Comparison of ENCODE assay signal across 2 cellular contexts in the genomic region with DNA sequence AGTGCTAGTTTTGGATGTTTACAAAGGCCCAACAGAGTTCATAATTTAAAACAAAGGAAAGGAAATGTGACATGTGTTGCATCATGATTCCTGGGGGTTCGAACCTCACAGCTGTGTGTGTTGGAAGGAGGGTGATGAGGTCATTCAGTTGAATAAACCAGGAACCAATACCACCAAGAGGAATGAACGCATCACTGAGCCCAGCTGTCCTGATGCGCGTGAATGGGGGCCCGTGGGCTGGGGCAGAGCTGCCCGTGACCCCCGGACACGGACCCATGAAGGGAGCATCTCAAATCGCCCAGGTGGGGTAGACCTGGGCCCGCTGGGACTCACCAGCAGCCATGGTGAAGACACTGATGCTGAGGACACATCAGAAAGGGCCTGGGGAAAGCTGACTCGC.
TF ChIP-seq lines count a peak whose summit lies in the region.

No MANE protein-coding gene starts in this region.

TF ChIP-seq in HepG2, 621 proteins besides CTCF, POLR2A, EP300 and RAD21:
- peak; percentile 63 for TF ChIP-seq ATF7 (IDR thresholded peaks at IDR 0.05)
- TF ChIP-seq ATF7 (CRISPR knock-in tag; IDR thresholded peaks at IDR 0.05), result no peak
- no peak for TF ChIP-seq TP53 (CRISPR knock-in tag; conservative IDR thresholded peaks at IDR 0.05)

TF ChIP-seq in K562, 482 proteins besides CTCF, POLR2A, EP300 and RAD21:
- TF ChIP-seq CEBPG (CRISPR knock-in tag; IDR thresholded peaks at IDR 0.05) (peak; percentile 51), CEBPG (tag; conservative IDR thresholded peaks at IDR 0.05 in 1 of 2, IDR thresholded peaks at IDR 0.05 in 1 of 2) (peak in 1 of 2 experiments; percentile 78; a peak in 2 of 4 replicates), ATF3 (IDR thresholded peaks at IDR 0.05) (peak; percentile 78), ATF3 (CRISPR knock-in tag; conservative IDR thresholded peaks at IDR 0.05) (no peak)
- TF ChIP-seq, protein P1, sequence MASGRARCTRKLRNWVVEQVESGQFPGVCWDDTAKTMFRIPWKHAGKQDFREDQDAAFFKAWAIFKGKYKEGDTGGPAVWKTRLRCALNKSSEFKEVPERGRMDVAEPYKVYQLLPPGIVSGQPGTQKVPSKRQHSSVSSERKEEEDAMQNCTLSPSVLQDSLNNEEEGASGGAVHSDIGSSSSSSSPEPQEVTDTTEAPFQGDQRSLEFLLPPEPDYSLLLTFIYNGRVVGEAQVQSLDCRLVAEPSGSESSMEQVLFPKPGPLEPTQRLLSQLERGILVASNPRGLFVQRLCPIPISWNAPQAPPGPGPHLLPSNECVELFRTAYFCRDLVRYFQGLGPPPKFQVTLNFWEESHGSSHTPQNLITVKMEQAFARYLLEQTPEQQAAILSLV (tag; IDR thresholded peaks at IDR 0.05), result no peak
